9 cellular contexts compared by ENCODE assay signal in genomic region chr1:155052412-155053400, GRCh38. TPM values are rescaled to one million over a fixed set of nuclear protein-coding genes. Genes with fewer than 3 reads are reported as not detected.
A peak's percentile ranks its signal among the peaks of the same experiment; 100 is the strongest.
DNase-seq lines count a peak whose midpoint lies in the region; ATAC-seq and TF ChIP-seq lines count a peak whose summit lies in the region.
"Had no signal": no experiment of that assay in that cellular context is flagged by ENCODE, and none has a peak within 500 bp of the region (broad histone marks: within the 10 kb centered on the region; RNA-seq: fewer than 3 reads in every experiment).

No MANE protein-coding gene starts in this region.

- H3K4me2 ChIP-seq in OCI-LY7 (ENCODE audit: low read length), result peak overlapping the region; percentile 99

- intact Hi-C loops in OCI-LY7 (cut with micrococcal nuclease; ENCODE audit: unreplicated experiment), result no loop called here
- intact Hi-C loops in breast epithelium (cut with DNase I; ENCODE audit: low total_unique reads), result loop anchor here (5.0 kb wide), 1 partner anchor 35 kb away; no protein-coding TSS in a partner anchor
- intact Hi-C loops in lower lobe of right lung (cut with DNase I), result no loop called here

- POLR2A ChIA-PET in OCI-LY7 (lab: Charles Lee) (interaction anchor here (0.5 to 1.5 kb wide), 3 partner anchors 9 to 190 kb away, joined by 5 to 6 read pairs (median 5); no protein-coding TSS in a partner anchor), HEK293T (lab: Yijun Ruan, JAX) (interaction anchor here (1.0 kb wide), 1 partner anchor 51 kb away, joined by 3 read pairs; no protein-coding TSS in a partner anchor)

- TF ChIP-seq POLR2A in breast epithelium (IDR thresholded peaks at IDR 0.05), result no peak
- no peak for TF ChIP-seq POLR2A in tibial nerve (IDR thresholded peaks at IDR 0.05)

- H4K20me1 ChIP-seq in OCI-LY7 (ENCODE audit: insufficient read depth, low read length), result no peaks in the 10 kb centered on the region

- H3K79me2 ChIP-seq in OCI-LY7 (ENCODE audit: insufficient read depth, low read depth, low read length), result no peaks in the 10 kb centered on the region

- H3K27me3 ChIP-seq in breast epithelium (no peaks in the 10 kb centered on the region), lower lobe of right lung (ENCODE audit: low read depth) (no peaks in the 10 kb centered on the region), tibial nerve (no peaks in the 10 kb centered on the region)

- H3K4me1 ChIP-seq in OCI-LY7 (ENCODE audit: insufficient read depth, low read length, poor library complexity, severe bottlenecking) (peaks cover 35% of the 10 kb centered on the region), breast epithelium (peaks cover 6 to 9% of the 10 kb centered on the region in 2 donors), lower lobe of right lung (peaks cover 31% of the 10 kb centered on the region), tibial nerve (peaks cover 0 to 28% (median 20%) of the 10 kb centered on the region in 4 donors)

- 44 to 58% methylated on average over 10 to 13 of the region's 13 CpGs for WGBS in tibial nerve, 2 donors

- TF ChIP-seq CTCF in OCI-LY7 (conservative IDR thresholded peaks at IDR 0.05; ENCODE audit: low read length), result peak; percentile 67
- peak in 1 of 3 donors; percentile 38 for TF ChIP-seq CTCF in breast epithelium (IDR thresholded peaks at IDR 0.05)
- TF ChIP-seq CTCF in lower lobe of right lung (IDR thresholded peaks at IDR 0.05), result peak; percentile 21
- peak in 2 of 5 experiments; percentile 18 to 25 for TF ChIP-seq CTCF in tibial nerve (IDR thresholded peaks at IDR 0.05)

- H3K4me3 ChIP-seq in OCI-LY7 (ENCODE audit: low read depth, low read length, poor library complexity, severe bottlenecking), result peak overlapping the region; percentile 91
- H3K4me3 ChIP-seq in breast epithelium, result peak overlapping the region; percentile 77 to 87 (median 80)
- H3K4me3 ChIP-seq in lower lobe of right lung, result peak overlapping the region; percentile 67
- peak overlapping the region; percentile 70 to 89 (median 82) for H3K4me3 ChIP-seq in tibial nerve

- ATAC-seq in lower lobe of right lung (no peak), HG03565 (IDR thresholded peaks at IDR 0.05; ENCODE audit: unreplicated experiment) (no peak)

- peaks cover 10% of the 10 kb centered on the region; the same call in 1 of the 2 replicates for H3K36me3 ChIP-seq in OCI-LY7 (ENCODE audit: insufficient read depth, low read length)
- no peaks in the 10 kb centered on the region for H3K36me3 ChIP-seq in breast epithelium
- H3K36me3 ChIP-seq in lower lobe of right lung, result peaks cover 46% of the 10 kb centered on the region
- peaks cover 4 to 42% (median 6%) of the 10 kb centered on the region in 3 donors for H3K36me3 ChIP-seq in tibial nerve

- peak; percentile 73 for DNase-seq in activated effector memory CD4-positive, alpha-beta T cell treated with anti-CD3 and anti-CD28 coated beads, Interleukin-2, amount 50 U/mL, for 16 hours
- DNase-seq in activated effector memory CD4-positive, alpha-beta T cell treated with Interleukin-2 at 50 U/mL for 16 hours, result no peak
- DNase-seq in OCI-LY7 (ENCODE audit: low spot score) (peak; percentile 48), breast epithelium (ENCODE audit: low spot score in 2 of 2) (no peak), lower lobe of right lung (no peak), tibial nerve (ENCODE audit: low spot score in 2 of 2) (no peak), HEK293T (ENCODE audit: extremely low spot score) (no peak)

- TF ChIP-seq EP300 in tibial nerve (IDR thresholded peaks at IDR 0.05), result no peak

- no TSS peak for BruUV-seq in OCI-LY7 (replicated peaks; lab: Mats Ljungman, UMichigan)

- H3K27ac ChIP-seq in OCI-LY7 (ENCODE audit: low read depth, low read length, poor library complexity, severe bottlenecking) (peak overlapping the region; percentile 38), breast epithelium (peak overlapping the region; percentile 90 to 92), lower lobe of right lung (peak overlapping the region; percentile 59), tibial nerve (peak overlapping the region; percentile 33 to 94 (median 92))

- no peak overlapping the region for H2AFZ ChIP-seq in OCI-LY7 (ENCODE audit: low read length)

- CTCF ChIA-PET in OCI-LY7 (lab: Charles Lee; ENCODE audit: unreplicated experiment) (interaction anchor here (0.7 to 1.2 kb wide), 2 partner anchors 9 to 14 kb away, joined by 3 to 5 read pairs; no protein-coding TSS in a partner anchor), HEK293T (lab: Yijun Ruan, JAX) (interaction anchor here (0.8 to 3.0 kb wide), 5 partner anchors 9 to 57 kb away, joined by 3 to 9 read pairs (median 4); no protein-coding TSS in a partner anchor)

- H3K9me3 ChIP-seq in OCI-LY7 (ENCODE audit: low read length), result no peaks in the 10 kb centered on the region
- no peaks in the 10 kb centered on the region for H3K9me3 ChIP-seq in breast epithelium
- no peaks in the 10 kb centered on the region for H3K9me3 ChIP-seq in lower lobe of right lung
- no peaks in the 10 kb centered on the region for H3K9me3 ChIP-seq in tibial nerve

- no peaks in the 10 kb centered on the region for H3K9me2 ChIP-seq in OCI-LY7 (ENCODE audit: insufficient read depth, low read length)

TF ChIP-seq in HEK293T, 16 proteins besides CTCF, POLR2A, EP300 and RAD21:
- no peak for TF ChIP-seq ARNT (IDR thresholded peaks at IDR 0.05)
- TF ChIP-seq HDGF (IDR thresholded peaks at IDR 0.05; ENCODE audit: borderline replicate concordance), result no peak
- no peak for TF ChIP-seq L3MBTL2 (conservative IDR thresholded peaks at IDR 0.05)
- no peak for TF ChIP-seq PKNOX1 (IDR thresholded peaks at IDR 0.05)
- TF ChIP-seq SP1 (IDR thresholded peaks at IDR 0.05), result no peak
- TF ChIP-seq BHLHE40 (IDR thresholded peaks at IDR 0.05; ENCODE audit: borderline replicate concordance), result no peak
- TF ChIP-seq SUZ12 (IDR thresholded peaks at IDR 0.05), result no peak
- TF ChIP-seq CTBP1 (IDR thresholded peaks at IDR 0.05; ENCODE audit: borderline replicate concordance), result no peak
- TF ChIP-seq FOXK2 (IDR thresholded peaks at IDR 0.05), result no peak

RNA-seq across cellular contexts. Expression of gene ADAM15, which starts 1.6 kb away (rescaled TPM):
- total RNA-seq in OCI-LY7 (2014; rRNA removed; shearing (Covaris generic)), result 14.2 and 19.7 TPM in 2 replicates
- total RNA-seq in OCI-LY7 (2022), result 50.4 and 56.1 TPM in 2 replicates
- 100 to 1,000 TPM in 2 of 3 donors, 10 to 100 TPM in 1; 97.8 to 155 (median 109) TPM for total RNA-seq in breast epithelium
- 121 TPM for total RNA-seq in lower lobe of right lung
- total RNA-seq in tibial nerve, result 100 to 1,000 TPM; 111 to 202 (median 168) TPM

RNA-seq across cellular contexts. Expression of gene EFNA4, which starts 10.8 kb away (rescaled TPM):
- total RNA-seq in OCI-LY7 (2014; rRNA removed; shearing (Covaris generic)), result 10.5 and 11.5 TPM in 2 replicates
- total RNA-seq in OCI-LY7 (2022) (9.0 and 10.1 TPM in 2 replicates), breast epithelium (10 to 100 TPM in 2 of 3 donors, 1 to 10 TPM in 1; 4.8 to 26.6 (median 23.9) TPM), lower lobe of right lung (7.4 TPM), tibial nerve (1 to 10 TPM in 3 of 4 donors, under 1 TPM in 1; 0.87 to 4.2 (median 1.8) TPM)

RNA-seq across cellular contexts. Expression of gene DCST1, which starts 19.1 kb away (rescaled TPM):
- total RNA-seq in OCI-LY7 (2014; rRNA removed; shearing (Covaris generic)), result not detected in 2 replicates
- total RNA-seq in OCI-LY7 (2022) (not detected in 2 replicates), breast epithelium (under 1 TPM; 0.16 to 0.66 (median 0.44) TPM), lower lobe of right lung (not detected), tibial nerve (1 to 10 TPM in 1 of 4 donors, under 1 TPM in 2, not detected in 1; 0.21 to 3.5 (median 0.90) TPM)
- total RNA-seq: dermis microvascular lymphatic vessel endothelial cell had no signal

RNA-seq across cellular contexts. Expression of gene DCST2, which starts 19.1 kb away (rescaled TPM):
- total RNA-seq in OCI-LY7 (2014; rRNA removed; shearing (Covaris generic)), result 0.85 and 1.7 TPM in 2 replicates
- total RNA-seq in OCI-LY7 (2022), result 2.0 and 3.9 TPM in 2 replicates
- 1 to 10 TPM in 2 of 3 donors, under 1 TPM in 1; 0.48 to 4.4 (median 3.3) TPM for total RNA-seq in breast epithelium
- 1.4 TPM for total RNA-seq in lower lobe of right lung
- total RNA-seq in tibial nerve, result 1 to 10 TPM in 3 of 4 donors, under 1 TPM in 1; 0.90 to 4.2 (median 1.7) TPM

RNA-seq across cellular contexts. Expression of gene EFNA3, which starts 25.9 kb away (rescaled TPM):
- total RNA-seq in OCI-LY7 (2014; rRNA removed; shearing (Covaris generic)), result 5.7 and 6.7 TPM in 2 replicates
- total RNA-seq in OCI-LY7 (2022), result 4.8 and 10.8 TPM in 2 replicates
- total RNA-seq in breast epithelium, result 1 to 10 TPM; 1.6 to 7.2 (median 6.6) TPM
- total RNA-seq in lower lobe of right lung, result 1.0 TPM
- total RNA-seq in tibial nerve, result 1 to 10 TPM in 2 of 4 donors, under 1 TPM in 1, not detected in 1; 0.63 to 1.2 (median 1.2) TPM

Comparison
In these comparisons a context has a peak if more than half of its experiments do, and no peak if none do; other contexts are left out.
1. DNase-seq: peak in activated effector memory CD4-positive, alpha-beta T cell treated with anti-CD3 and anti-CD28 coated beads, Interleukin-2, amount 50 U/mL, for 16 hours (single experiment) and OCI-LY7 (single experiment); none in activated effector memory CD4-positive, alpha-beta T cell treated with Interleukin-2 at 50 U/mL for 16 hours (single experiment), breast epithelium (0 of 2), lower lobe of right lung (single experiment), tibial nerve (0 of 2) and HEK293T (single experiment).
2. H3K27ac ChIP-seq: peak in every context shown above with its lines; median percentile 92 in tibial nerve; 91 in breast epithelium; 59 in lower lobe of right lung; 38 in OCI-LY7.
3. Peak in every context shown above with its lines, with median percentiles within 50 percentile points of each other: H3K4me3 ChIP-seq.